Comparison of ENCODE assay signal across 10 cellular contexts in the genomic region with DNA sequence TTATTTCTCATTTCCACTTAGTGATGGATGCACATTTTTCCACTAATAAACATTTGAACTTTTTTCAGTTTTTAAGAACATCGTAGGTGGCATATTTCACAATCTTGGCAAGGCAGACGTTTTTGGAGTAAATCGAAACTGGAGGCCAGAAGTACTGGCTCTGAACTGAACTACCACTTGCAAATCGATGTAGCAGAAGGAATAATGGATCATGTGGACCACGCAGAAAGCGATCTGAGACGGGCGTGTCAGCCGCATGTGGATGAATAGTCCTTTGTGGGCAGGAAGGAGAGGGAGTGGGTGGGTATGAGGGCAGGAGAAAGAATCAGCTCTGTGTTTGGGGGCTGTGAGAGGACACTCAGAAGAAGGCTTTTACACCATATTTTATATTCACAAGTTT.
A peak's percentile ranks its signal among the peaks of the same experiment; 100 is the strongest.
DNase-seq lines count a peak whose midpoint lies in the region; ATAC-seq and TF ChIP-seq lines count a peak whose summit lies in the region.
"Had no signal": no experiment of that assay in that cellular context is flagged by ENCODE, and none has a peak within 500 bp of the region (broad histone marks: within the 10 kb centered on the region; RNA-seq: fewer than 3 reads in every experiment).

No MANE protein-coding gene starts in this region.

- no peaks in the 10 kb centered on the region for H4K20me1 ChIP-seq in mammary epithelial cell (ENCODE audit: insufficient read depth, low read length)

- no peaks in the 10 kb centered on the region for H3K9me3 ChIP-seq in mammary epithelial cell (replicated peaks; ENCODE audit: insufficient read depth, low read length)
- H3K9me3 ChIP-seq in skeletal muscle tissue (ENCODE audit: control insufficient read depth in 3 of 3, low read length in 3 of 3): no peaks in the 10 kb centered on the region

- H3K4me2 ChIP-seq in mammary epithelial cell (ENCODE audit: insufficient read depth, low read depth, low read length): peak overlapping the region; percentile 76

- TF ChIP-seq CTCF in mammary epithelial cell (conservative IDR thresholded peaks at IDR 0.05 in 1 of 2, IDR thresholded peaks at IDR 0.05 in 1 of 2; ENCODE audit: extremely low read depth in 1 of 2, insufficient read depth in 1 of 2, low read depth in 1 of 2, low read length in 2 of 2): no peak

- no peak for ATAC-seq in HG02678 (IDR thresholded peaks at IDR 0.05; ENCODE audit: unreplicated experiment)

- WGBS in mammary epithelial cell (ENCODE audit: low coverage, missing lambda C conversion rate): 0% methylated on average over 9 of the region's 9 CpGs

- in situ Hi-C loops in mammary epithelial cell (cut with MboI; ENCODE audit: low sequenced_read_pairs in 2 of 2): loop anchor here in 1 of 2 donors (10.0 kb wide), 1 partner anchor 53 kb away; no protein-coding TSS in a partner anchor
- in situ Hi-C loops in KBM-7 (cut with MboI; ENCODE audit: low pct_unique_long_range_greater_than_20kb, low sequenced_read_pairs): no loop called here

- BruUV-seq in mammary epithelial cell (replicated peaks; lab: Mats Ljungman, UMichigan): no TSS peak

- intact Hi-C loops in mammary epithelial cell (cut with micrococcal nuclease): loop anchor here (2.0 kb wide), 1 partner anchor 51 kb away; no protein-coding TSS in a partner anchor

- H3K27ac ChIP-seq in mammary epithelial cell (ENCODE audit: insufficient read depth, low read depth, low read length): peak overlapping the region; percentile 81
- peak overlapping the region; percentile 80 for H3K27ac ChIP-seq in skeletal muscle tissue (ENCODE audit: low read depth, low read length)

- CTCF ChIA-PET in mammary epithelial cell (lab: Charles Lee; ENCODE audit: low non-redundant PET): no interaction called here

- H3K79me2 ChIP-seq in mammary epithelial cell (ENCODE audit: insufficient read depth, low read length): peaks cover 6% of the 10 kb centered on the region

- H3K4me1 ChIP-seq in mammary epithelial cell (ENCODE audit: insufficient read depth, low read length): peaks cover 24% of the 10 kb centered on the region
- H3K4me1 ChIP-seq in skeletal muscle tissue (ENCODE audit: control insufficient read depth in 3 of 3, insufficient read depth in 3 of 3, low read length in 3 of 3): peaks cover 11 to 19% (median 12%) of the 10 kb centered on the region in 3 donors

- peak overlapping the region; percentile 73 for H2AFZ ChIP-seq in mammary epithelial cell (ENCODE audit: low read depth, low read length)

- H3K36me3 ChIP-seq in mammary epithelial cell (ENCODE audit: insufficient read depth, low read length): no peaks in the 10 kb centered on the region
- no peaks in the 10 kb centered on the region for H3K36me3 ChIP-seq in skeletal muscle tissue (ENCODE audit: control insufficient read depth in 3 of 3, insufficient read depth in 3 of 3, low read length in 3 of 3)

- DNase-seq in EL (peak; percentile 62), mammary epithelial cell (peak; percentile 67), inferior parietal cortex (ENCODE audit: extremely low spot score) (peak; percentile 68), KBM-7 (no peak), mesenteric fat pad (ENCODE audit: low spot score) (no peak), NCI-H1417 treated with DMSO at 0.1 percent for 48 hours (lab: John Stamatoyannopoulos, UW) (no peak)
- DNase-seq: activated naive CD4-positive, alpha-beta T cell treated with anti-CD3 and anti-CD28 coated beads, Interleukin-2, amount 10 ng/mL, durations not matched to agents 7 days and 5 days; DMS79 had no signal

- H3K27me3 ChIP-seq in mammary epithelial cell (ENCODE audit: insufficient read depth, low read length) (no peaks in the 10 kb centered on the region), skeletal muscle tissue (ENCODE audit: control insufficient read depth in 3 of 3, insufficient read depth in 3 of 3, low read length in 3 of 3) (no peaks in the 10 kb centered on the region)

- H3K4me3 ChIP-seq in mammary epithelial cell (replicated peaks in 1 of 3; ENCODE audit: insufficient read depth in 1 of 3, low read depth in 2 of 3, low read length in 3 of 3): peak overlapping the region; percentile 2 to 16 (median 7)
- peak overlapping the region in 2 of 3 donors; percentile 51 to 52 for H3K4me3 ChIP-seq in skeletal muscle tissue (ENCODE audit: low read length in 3 of 3)

- H3K9ac ChIP-seq in mammary epithelial cell (ENCODE audit: insufficient read depth, low read length) (peak overlapping the region; percentile 63), skeletal muscle tissue (ENCODE audit: low read depth in 1 of 3, low read length in 3 of 3) (peak overlapping the region in 1 of 3 donors; percentile 51)

- dilution Hi-C loops in mammary epithelial cell (cut with HindIII; ENCODE audit: low sequenced_read_pairs): no loop called here

Comparison
In these comparisons a context has a peak if more than half of its experiments do, and no peak if none do; other contexts are left out.
1. DNase-seq: peak in EL (single experiment), mammary epithelial cell (single experiment) and inferior parietal cortex (single experiment); none in KBM-7 (single experiment), mesenteric fat pad (single experiment) and NCI-H1417 treated with DMSO at 0.1 percent for 48 hours (single experiment).